In the genomic region with DNA sequence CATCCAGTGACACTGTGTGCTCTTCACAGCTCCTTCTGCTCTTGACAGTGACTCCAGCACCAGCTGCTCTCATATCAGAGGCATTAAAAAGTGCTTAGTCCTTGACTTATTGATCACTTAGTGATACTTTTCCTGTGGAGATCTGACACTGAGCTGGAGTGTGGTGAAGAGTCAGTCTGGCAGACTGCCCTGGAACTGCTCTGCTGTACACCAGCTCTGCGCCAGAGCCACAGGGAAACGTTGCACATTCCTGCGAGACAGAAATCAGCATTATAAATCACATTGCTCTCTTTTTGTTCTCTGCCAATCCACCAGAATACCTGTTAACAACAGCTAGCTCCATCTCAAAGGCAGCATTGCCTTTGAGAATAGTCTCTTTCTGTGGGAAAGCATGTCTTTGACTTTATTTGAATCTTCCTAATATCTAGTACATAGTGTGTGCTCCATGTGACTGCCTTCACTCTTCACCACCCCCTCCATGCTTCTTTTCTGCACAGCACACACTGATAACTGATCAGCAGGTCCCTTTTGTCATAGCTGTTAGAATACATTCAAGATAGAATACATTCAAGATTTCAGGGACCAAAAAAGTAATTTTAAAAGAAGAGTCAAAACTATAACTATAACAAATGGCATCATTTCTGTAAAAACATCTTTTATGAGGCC, we compare ENCODE assay signal across 35 cellular contexts. TPM values are rescaled to one million over a fixed set of nuclear protein-coding genes. Genes with fewer than 3 reads are reported as not detected.
DNase-seq lines count a peak whose midpoint lies in the region; TF ChIP-seq lines count a peak whose summit lies in the region.
"Had no signal": no experiment of that assay in that cellular context is flagged by ENCODE, and none has a peak within 500 bp of the region (broad histone marks: within the 10 kb centered on the region; RNA-seq: fewer than 3 reads in every experiment).

No MANE protein-coding gene starts in this region.

- H3K27ac Mint-ChIP-seq in progenitor cell of endocrine pancreas, result peak overlapping the region; percentile 18
- H3K27ac Mint-ChIP-seq: activated T-helper 1 cell treated with anti-CD3 and anti-CD28 coated beads, Interleukin-12 subunit alpha, Interleukin-12 subunit beta, Interleukin-2, Interleukin-4 antibody, amounts not matched to agents 30 ng/mL and 10 ng/mL and 1 ng/mL, durations not matched to agents 14 hours and 24 hours and 36 hours; CD4-positive, CD25-positive, alpha-beta regulatory T cell; HFFc6; neural progenitor cell; T-helper 17 cell had no signal

- peak; percentile 13 for DNase-seq in NCI-H2227 treated with DMSO at 0.1 percent for 48 hours (lab: John Stamatoyannopoulos, UW)
- DNase-seq in NCI-H2227 (lab: John Stamatoyannopoulos, UW; ENCODE audit: unreplicated experiment), result no peak
- DNase-seq in NCI-H2029 (lab: John Stamatoyannopoulos, UW), result peak; percentile 1
- DNase-seq in amniotic epithelial cell (ENCODE audit: low read depth), result peak; percentile 2
- no peak for DNase-seq in progenitor cell of endocrine pancreas (ENCODE audit: low spot score, unreplicated experiment)
- no peak for DNase-seq in T1000 (lab: John Stamatoyannopoulos, UW)
- no peak for DNase-seq in SIG-M5 treated with dmso at 0.1 percent for 504 hours (lab: John Stamatoyannopoulos, UW; ENCODE audit: unreplicated experiment)
- DNase-seq in DMS153 (lab: John Stamatoyannopoulos, UW), result no peak
- DNase-seq: 8988T; activated CD4-positive, alpha-beta T cell treated with anti-CD3 and anti-CD28 coated beads, Interleukin-2, amount 50 U/mL, for 48 hours; activated CD4-positive, CD25-positive, alpha-beta regulatory T cell treated with anti-CD3 and anti-CD28 coated beads, Interleukin-2, amount 50 U/mL, for 72 hours; activated naive CD4-positive, alpha-beta T cell treated with Interleukin-2 at 50 U/mL for 16 hours; amniotic stem cell; CD4-positive, CD25-positive, alpha-beta regulatory T cell; colonic mucosa; effector CD8-positive, alpha-beta T cell; GOT3; HFFc6; left ventricle myocardium inferior; mesendoderm; NCI-H1105; NCI-H2081 treated with DMSO at 0.1 percent for 48 hours; NCI-H526; pancreas; right cardiac atrium; stimulated activated CD4-positive, alpha-beta T cell treated with anti-CD3 and anti-CD28 coated beads, Interleukin-1b, Interleukin-23, amount 100 ng/mL, for 48 hours; stimulated activated naive CD4-positive, alpha-beta T cell treated with Interleukin-2 at 50 U/mL for 16 hours; T-helper 17 cell had no signal

- no peaks in the 10 kb centered on the region for H3K27me3 Mint-ChIP-seq in progenitor cell of endocrine pancreas
- H3K27me3 Mint-ChIP-seq: CD4-positive, CD25-positive, alpha-beta regulatory T cell; T-helper 17 cell had no signal

- no peaks in the 10 kb centered on the region for H3K9me3 Mint-ChIP-seq in progenitor cell of endocrine pancreas (ENCODE audit: low read depth)
- H3K9me3 Mint-ChIP-seq: activated T-helper 1 cell treated with anti-CD3 and anti-CD28 coated beads, Interleukin-12 subunit alpha, Interleukin-12 subunit beta, Interleukin-2, Interleukin-4 antibody, amounts not matched to agents 30 ng/mL and 10 ng/mL and 1 ng/mL, durations not matched to agents 14 hours and 24 hours and 36 hours; CD4-positive, CD25-positive, alpha-beta regulatory T cell; HFFc6; neural progenitor cell had no signal

- no peak overlapping the region for H3K4me3 Mint-ChIP-seq in progenitor cell of endocrine pancreas (ENCODE audit: low read depth)
- H3K4me3 Mint-ChIP-seq: activated T-helper 1 cell treated with anti-CD3 and anti-CD28 coated beads, Interleukin-12 subunit alpha, Interleukin-12 subunit beta, Interleukin-2, Interleukin-4 antibody, amounts not matched to agents 30 ng/mL and 10 ng/mL and 1 ng/mL, durations not matched to agents 14 hours and 24 hours and 36 hours; CD4-positive, CD25-positive, alpha-beta regulatory T cell; HFFc6; neural progenitor cell; T-helper 17 cell had no signal

- no peak for TF ChIP-seq CTCF in progenitor cell of endocrine pancreas (IDR thresholded peaks at IDR 0.05; ENCODE audit: unreplicated experiment)

- H3K4me1 Mint-ChIP-seq in progenitor cell of endocrine pancreas (ENCODE audit: low read depth), result peaks cover 10% of the 10 kb centered on the region
- H3K4me1 Mint-ChIP-seq: CD4-positive, CD25-positive, alpha-beta regulatory T cell; T-helper 17 cell had no signal

- peaks cover 2% of the 10 kb centered on the region for H3K36me3 Mint-ChIP-seq in progenitor cell of endocrine pancreas (ENCODE audit: insufficient read depth)
- H3K36me3 Mint-ChIP-seq: neural progenitor cell had no signal

RNA-seq across cellular contexts. Expression of a gene that starts 48.2 kb away (rescaled TPM):
- total RNA-seq in progenitor cell of endocrine pancreas, result not detected in 2 replicates
- total RNA-seq: activated T-helper 1 cell treated with anti-CD3 and anti-CD28 coated beads, Interleukin-12 subunit alpha, Interleukin-12 subunit beta, Interleukin-2, Interleukin-4 antibody, amounts not matched to agents 30 ng/mL and 10 ng/mL and 1 ng/mL, durations not matched to agents 14 hours and 24 hours and 36 hours; cardiac muscle cell; CD4-positive, CD25-positive, alpha-beta regulatory T cell; colonic mucosa; HFFc6; HT-29; left ventricle myocardium inferior; pancreas; right cardiac atrium; Right ventricle myocardium inferior; suprapubic skin; T-helper 17 cell; urinary bladder had no signal

Comparison
In these comparisons a context has a peak if more than half of its experiments do, and no peak if none do; other contexts are left out.
1. DNase-seq: peak in NCI-H2227 treated with DMSO at 0.1 percent for 48 hours (single experiment), NCI-H2029 (single experiment) and amniotic epithelial cell (single experiment); none in NCI-H2227 (single experiment), progenitor cell of endocrine pancreas (single experiment), T1000 (single experiment), SIG-M5 treated with dmso at 0.1 percent for 504 hours (single experiment) and DMS153 (single experiment).